ENCODE assay signal across 1 cellular context in genomic region chr9:97918641-97919040, GRCh38.
TF ChIP-seq lines count a peak whose summit lies in the region.

No MANE protein-coding gene starts in this region.

TF ChIP-seq in K562, 482 proteins besides CTCF, POLR2A, EP300 and RAD21 (continued from another document):
- TF ChIP-seq, protein P1, sequence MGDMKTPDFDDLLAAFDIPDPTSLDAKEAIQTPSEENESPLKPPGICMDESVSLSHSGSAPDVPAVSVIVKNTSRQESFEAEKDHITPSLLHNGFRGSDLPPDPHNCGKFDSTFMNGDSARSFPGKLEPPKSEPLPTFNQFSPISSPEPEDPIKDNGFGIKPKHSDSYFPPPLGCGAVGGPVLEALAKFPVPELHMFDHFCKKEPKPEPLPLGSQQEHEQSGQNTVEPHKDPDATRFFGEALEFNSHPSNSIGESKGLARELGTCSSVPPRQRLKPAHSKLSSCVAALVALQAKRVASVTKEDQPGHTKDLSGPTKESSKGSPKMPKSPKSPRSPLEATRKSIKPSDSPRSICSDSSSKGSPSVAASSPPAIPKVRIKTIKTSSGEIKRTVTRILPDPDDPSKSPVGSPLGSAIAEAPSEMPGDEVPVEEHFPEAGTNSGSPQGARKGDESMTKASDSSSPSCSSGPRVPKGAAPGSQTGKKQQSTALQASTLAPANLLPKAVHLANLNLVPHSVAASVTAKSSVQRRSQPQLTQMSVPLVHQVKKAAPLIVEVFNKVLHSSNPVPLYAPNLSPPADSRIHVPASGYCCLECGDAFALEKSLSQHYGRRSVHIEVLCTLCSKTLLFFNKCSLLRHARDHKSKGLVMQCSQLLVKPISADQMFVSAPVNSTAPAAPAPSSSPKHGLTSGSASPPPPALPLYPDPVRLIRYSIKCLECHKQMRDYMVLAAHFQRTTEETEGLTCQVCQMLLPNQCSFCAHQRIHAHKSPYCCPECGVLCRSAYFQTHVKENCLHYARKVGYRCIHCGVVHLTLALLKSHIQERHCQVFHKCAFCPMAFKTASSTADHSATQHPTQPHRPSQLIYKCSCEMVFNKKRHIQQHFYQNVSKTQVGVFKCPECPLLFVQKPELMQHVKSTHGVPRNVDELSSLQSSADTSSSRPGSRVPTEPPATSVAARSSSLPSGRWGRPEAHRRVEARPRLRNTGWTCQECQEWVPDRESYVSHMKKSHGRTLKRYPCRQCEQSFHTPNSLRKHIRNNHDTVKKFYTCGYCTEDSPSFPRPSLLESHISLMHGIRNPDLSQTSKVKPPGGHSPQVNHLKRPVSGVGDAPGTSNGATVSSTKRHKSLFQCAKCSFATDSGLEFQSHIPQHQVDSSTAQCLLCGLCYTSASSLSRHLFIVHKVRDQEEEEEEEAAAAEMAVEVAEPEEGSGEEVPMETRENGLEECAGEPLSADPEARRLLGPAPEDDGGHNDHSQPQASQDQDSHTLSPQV (IDR thresholded peaks at IDR 0.05), result peak; percentile 31; the same call in 1 of the 2 replicates
- no peak for TF ChIP-seq FOXA3 (CRISPR knock-in tag; conservative IDR thresholded peaks at IDR 0.05 in 1 of 2, IDR thresholded peaks at IDR 0.05 in 1 of 2)
- no peak for TF ChIP-seq PCBP2 (IDR thresholded peaks at IDR 0.05; ENCODE audit: low read depth, low read length, poor library complexity, severe bottlenecking)
- TF ChIP-seq CBFB (CRISPR knock-in tag; IDR thresholded peaks at IDR 0.05), result no peak
- TF ChIP-seq, protein P2, sequence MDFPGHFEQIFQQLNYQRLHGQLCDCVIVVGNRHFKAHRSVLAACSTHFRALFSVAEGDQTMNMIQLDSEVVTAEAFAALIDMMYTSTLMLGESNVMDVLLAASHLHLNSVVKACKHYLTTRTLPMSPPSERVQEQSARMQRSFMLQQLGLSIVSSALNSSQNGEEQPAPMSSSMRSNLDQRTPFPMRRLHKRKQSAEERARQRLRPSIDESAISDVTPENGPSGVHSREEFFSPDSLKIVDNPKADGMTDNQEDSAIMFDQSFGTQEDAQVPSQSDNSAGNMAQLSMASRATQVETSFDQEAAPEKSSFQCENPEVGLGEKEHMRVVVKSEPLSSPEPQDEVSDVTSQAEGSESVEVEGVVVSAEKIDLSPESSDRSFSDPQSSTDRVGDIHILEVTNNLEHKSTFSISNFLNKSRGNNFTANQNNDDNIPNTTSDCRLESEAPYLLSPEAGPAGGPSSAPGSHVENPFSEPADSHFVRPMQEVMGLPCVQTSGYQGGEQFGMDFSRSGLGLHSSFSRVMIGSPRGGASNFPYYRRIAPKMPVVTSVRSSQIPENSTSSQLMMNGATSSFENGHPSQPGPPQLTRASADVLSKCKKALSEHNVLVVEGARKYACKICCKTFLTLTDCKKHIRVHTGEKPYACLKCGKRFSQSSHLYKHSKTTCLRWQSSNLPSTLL (IDR thresholded peaks at IDR 0.05), result no peak
- TF ChIP-seq NR2F6 (CRISPR knock-in tag; IDR thresholded peaks at IDR 0.05), result no peak
TF ChIP-seq in K562: peak in this region for 9.
